ENCODE assay signal across 17 cellular contexts in genomic region chr6:86030875-86031274, GRCh38.
"Had no signal": no experiment of that assay in that cellular context is flagged by ENCODE, and none has a peak within 500 bp of the region (broad histone marks: within the 10 kb centered on the region; RNA-seq: fewer than 3 reads in every experiment).

No MANE protein-coding gene starts in this region.

- H3K9me3 ChIP-seq: gastroesophageal sphincter, testis, upper lobe of left lung had no signal

- H3K36me3 ChIP-seq: cardiac muscle cell, gastroesophageal sphincter, heart right ventricle, neural progenitor cell, spleen, upper lobe of left lung, WERI-Rb-1 had no signal

- H3K4me3 ChIP-seq: cardiac muscle cell, gastroesophageal sphincter, heart right ventricle, neural progenitor cell, spleen, testis, upper lobe of left lung had no signal

- DNase-seq: activated CD8-positive, alpha-beta memory T cell treated with anti-CD3 and anti-CD28 coated beads, Interleukin-2, amount 50 U/mL, for 4 hours; activated CD8-positive, alpha-beta T cell treated with anti-CD3 and anti-CD28 coated beads, Interleukin-2, amount 10 ng/mL, durations not matched to agents 7 days and 5 days; activated gamma-delta T cell; activated T-cell treated with anti-CD3 and anti-CD28 coated beads, Interleukin-2, amount 50 U/mL, for 48 hours; erythroblast; heart right ventricle; left colon; spleen; stimulated activated naive CD8-positive, alpha-beta T cell treated with anti-CD3 and anti-CD28 coated beads, Interleukin-15, amount 100 ng/mL, for 72 hours; testis; upper lobe of left lung; WERI-Rb-1 had no signal

- H3K4me1 ChIP-seq: heart right ventricle, neural progenitor cell, spleen, testis, upper lobe of left lung had no signal

- ATAC-seq: activated CD8-positive, alpha-beta T cell treated with anti-CD3 and anti-CD28 coated beads, Interleukin-2, amount 10 ng/mL, durations not matched to agents 7 days and 5 days; activated naive CD4-positive, alpha-beta T cell treated with anti-CD3 and anti-CD28 coated beads, Interleukin-2, amount 50 U/mL, for 72 hours; gastroesophageal sphincter; heart right ventricle; left colon; sciatic nerve; stimulated activated naive CD8-positive, alpha-beta T cell treated with anti-CD3 and anti-CD28 coated beads, Interleukin-15, amount 100 ng/mL, for 72 hours had no signal

- H3K27me3 ChIP-seq: cardiac muscle cell, gastroesophageal sphincter, heart right ventricle, neural progenitor cell, spleen, testis, upper lobe of left lung had no signal

- H3K27ac ChIP-seq: cardiac muscle cell, heart right ventricle, neural progenitor cell, spleen, testis, upper lobe of left lung, WERI-Rb-1 had no signal
